Comparison of ENCODE assay signal across 28 cellular contexts in genomic region chr22:24492391-24492790, GRCh38. TPM values are rescaled to one million over a fixed set of nuclear protein-coding genes. Genes with fewer than 3 reads are reported as not detected.
"Had no signal": no experiment of that assay in that cellular context is flagged by ENCODE, and none has a peak within 500 bp of the region (broad histone marks: within the 10 kb centered on the region; RNA-seq: fewer than 3 reads in every experiment).

No MANE protein-coding gene starts in this region.

- H3K36me3 Mint-ChIP-seq: natural killer cell treated with Interleukin-12 subunit alpha and Interleukin-12 subunit beta and Interleukin-15 and Interleukin-18, amount 100 ng/mL, for 72 hours; stimulated activated memory B cell treated with anti-CD40 and anti-IgM and Interleukin-4, amounts not matched to agents 10 μg/mL and 1 μg/mL and 100 μg/mL, for 72 hours; type B pancreatic cell had no signal

- H3K9me3 ChIP-seq: neutrophil, pancreas, prostate gland, spleen, stomach, tibial artery, transverse colon, upper lobe of right lung, vagina had no signal

- H3K4me1 ChIP-seq: prostate gland had no signal

- DNase-seq: naive B cell; naive thymus-derived CD8-positive, alpha-beta T cell; nephron progenitor cell; pancreas; right cardiac atrium; spleen; stimulated activated CD4-positive, alpha-beta T cell treated with anti-CD3 and anti-CD28 coated beads, Interleukin-12 subunit alpha, Interleukin-12 subunit beta, amount 100 ng/mL, for 4 hours; stimulated activated CD4-positive, alpha-beta T cell treated with anti-CD3 and anti-CD28 coated beads, Interleukin-1b, Interleukin-23, amount 100 ng/mL, for 48 hours; stimulated activated CD4-positive, alpha-beta T cell treated with anti-CD3 and anti-CD28 coated beads, Interleukin-4, amount 100 ng/mL, for 1 hour; stimulated activated CD4-positive, alpha-beta T cell treated with anti-CD3 and anti-CD28 coated beads, Interleukin-4, amount 100 ng/mL, for 4 hours; stimulated activated CD8-positive, alpha-beta memory T cell treated with anti-CD3 and anti-CD28 coated beads, Interleukin-4, amount 100 ng/mL, for 48 hours; stimulated activated naive CD4-positive, alpha-beta T cell treated with Interleukin-2 at 50 U/mL for 16 hours; stomach; tibial artery; transverse colon; upper lobe of right lung had no signal

- H3K36me3 ChIP-seq: neutrophil, pancreas, prostate gland, spleen, stomach, tibial artery, transverse colon, upper lobe of right lung, vagina had no signal

- H3K9me3 Mint-ChIP-seq: naive thymus-derived CD8-positive, alpha-beta T cell; natural killer cell treated with Interleukin-12 subunit alpha and Interleukin-12 subunit beta and Interleukin-15 and Interleukin-18, amount 100 ng/mL, for 72 hours; stimulated activated memory B cell treated with anti-CD40 and anti-IgM and Interleukin-4, amounts not matched to agents 10 μg/mL and 1 μg/mL and 100 μg/mL, for 72 hours; stimulated activated naive CD8-positive, alpha-beta T cell treated with anti-CD3 and anti-CD28 coated beads, Interleukin-15, Interleukin-2, amounts not matched to agents 100 ng/mL and 50 ng/mL, for 24 hours had no signal

- H3K4me3 Mint-ChIP-seq: naive B cell; naive thymus-derived CD8-positive, alpha-beta T cell; natural killer cell treated with Interleukin-12 subunit alpha and Interleukin-12 subunit beta and Interleukin-15 and Interleukin-18, amount 100 ng/mL, for 72 hours; nephron progenitor cell; neural crest cell; stimulated activated memory B cell treated with anti-CD40 and anti-IgM and Interleukin-4, amounts not matched to agents 10 μg/mL and 1 μg/mL and 100 μg/mL, for 72 hours; stimulated activated naive CD8-positive, alpha-beta T cell treated with anti-CD3 and anti-CD28 coated beads, Interleukin-15, Interleukin-2, amounts not matched to agents 100 ng/mL and 50 ng/mL, for 24 hours; type B pancreatic cell had no signal

- H3K27ac ChIP-seq: neutrophil, pancreas, prostate gland, skin epidermis, spleen, stomach, tibial artery, transverse colon, upper lobe of right lung, vagina had no signal

- H3K4me3 ChIP-seq: pancreas, prostate gland, skin epidermis, smooth muscle cell, spleen, stomach, tibial artery, transverse colon, upper lobe of right lung, vagina had no signal

- H3K4me1 Mint-ChIP-seq: neural crest cell; stimulated activated memory B cell treated with anti-CD40 and anti-IgM and Interleukin-4, amounts not matched to agents 10 μg/mL and 1 μg/mL and 100 μg/mL, for 72 hours had no signal

- H3K27ac Mint-ChIP-seq: naive B cell; natural killer cell treated with Interleukin-12 subunit alpha and Interleukin-12 subunit beta and Interleukin-15 and Interleukin-18, amount 100 ng/mL, for 72 hours; nephron progenitor cell; stimulated activated memory B cell treated with anti-CD40 and anti-IgM and Interleukin-4, amounts not matched to agents 10 μg/mL and 1 μg/mL and 100 μg/mL, for 72 hours; stimulated activated naive CD8-positive, alpha-beta T cell treated with anti-CD3 and anti-CD28 coated beads, Interleukin-15, Interleukin-2, amounts not matched to agents 100 ng/mL and 50 ng/mL, for 24 hours; type B pancreatic cell had no signal

RNA-seq across cellular contexts. Expression of gene UPB1, which starts 2.7 kb away (rescaled TPM):
- total RNA-seq: neural crest cell, osteocyte, renal cortical epithelial cell, smooth muscle cell, vagina had no signal
